Comparison of ENCODE assay signal across 1 cellular context in the genomic region with DNA sequence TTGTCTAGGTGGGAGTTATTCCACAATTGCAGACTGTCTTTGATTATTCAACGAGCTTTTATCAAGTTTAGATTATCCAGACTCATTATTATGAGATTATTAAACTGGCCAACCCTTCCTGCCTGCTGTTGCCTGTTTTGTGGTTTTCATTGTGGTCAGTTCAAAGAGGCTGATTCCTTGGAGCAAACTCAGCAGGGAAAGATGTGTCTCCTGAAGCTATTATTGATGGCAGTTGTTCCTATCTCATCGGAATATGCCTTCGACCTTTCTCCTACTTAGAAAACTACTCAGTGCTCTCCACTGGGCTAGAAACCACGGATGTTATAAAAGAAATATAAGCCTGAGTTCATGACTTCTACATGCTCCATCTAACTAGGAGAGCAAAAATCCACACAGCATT.
TF ChIP-seq lines count a peak whose summit lies in the region.

No MANE protein-coding gene starts in this region.

TF ChIP-seq in HCT116, 20 proteins besides CTCF, POLR2A, EP300 and RAD21 (continued from another document):
- TF ChIP-seq, protein P1, sequence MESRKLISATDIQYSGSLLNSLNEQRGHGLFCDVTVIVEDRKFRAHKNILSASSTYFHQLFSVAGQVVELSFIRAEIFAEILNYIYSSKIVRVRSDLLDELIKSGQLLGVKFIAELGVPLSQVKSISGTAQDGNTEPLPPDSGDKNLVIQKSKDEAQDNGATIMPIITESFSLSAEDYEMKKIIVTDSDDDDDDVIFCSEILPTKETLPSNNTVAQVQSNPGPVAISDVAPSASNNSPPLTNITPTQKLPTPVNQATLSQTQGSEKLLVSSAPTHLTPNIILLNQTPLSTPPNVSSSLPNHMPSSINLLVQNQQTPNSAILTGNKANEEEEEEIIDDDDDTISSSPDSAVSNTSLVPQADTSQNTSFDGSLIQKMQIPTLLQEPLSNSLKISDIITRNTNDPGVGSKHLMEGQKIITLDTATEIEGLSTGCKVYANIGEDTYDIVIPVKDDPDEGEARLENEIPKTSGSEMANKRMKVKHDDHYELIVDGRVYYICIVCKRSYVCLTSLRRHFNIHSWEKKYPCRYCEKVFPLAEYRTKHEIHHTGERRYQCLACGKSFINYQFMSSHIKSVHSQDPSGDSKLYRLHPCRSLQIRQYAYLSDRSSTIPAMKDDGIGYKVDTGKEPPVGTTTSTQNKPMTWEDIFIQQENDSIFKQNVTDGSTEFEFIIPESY (IDR thresholded peaks at IDR 0.05; ENCODE audit: extremely low read depth, insufficient replicate concordance, low read length), result no peak
- TF ChIP-seq, protein P2, sequence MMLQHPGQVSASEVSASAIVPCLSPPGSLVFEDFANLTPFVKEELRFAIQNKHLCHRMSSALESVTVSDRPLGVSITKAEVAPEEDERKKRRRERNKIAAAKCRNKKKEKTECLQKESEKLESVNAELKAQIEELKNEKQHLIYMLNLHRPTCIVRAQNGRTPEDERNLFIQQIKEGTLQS (IDR thresholded peaks at IDR 0.05), result no peak
- TF ChIP-seq EZH2phosphoT487 (IDR thresholded peaks at IDR 0.05; ENCODE audit: borderline replicate concordance), result no peak
